ENCODE assay signal across 17 cellular contexts in genomic region chr21:31363720-31364119, GRCh38. TPM values are rescaled to one million over a fixed set of nuclear protein-coding genes. Genes with fewer than 3 reads are reported as not detected.
DNase-seq lines count a peak whose midpoint lies in the region; ATAC-seq and TF ChIP-seq lines count a peak whose summit lies in the region.
"Had no signal": no experiment of that assay in that cellular context is flagged by ENCODE, and none has a peak within 500 bp of the region (broad histone marks: within the 10 kb centered on the region; RNA-seq: fewer than 3 reads in every experiment).

No MANE protein-coding gene starts in this region.

- WGBS in thyroid gland, 2 donors = 64 to 67% methylated on average over 1 of the region's 1 CpG

- H3K36me3 Mint-ChIP-seq in activated T-helper 17 cell treated with anti-CD3 and anti-CD28 coated beads, Interleukin-2, amount 50 U/mL, for 72 hours (ENCODE audit: low read depth) = no peaks in the 10 kb centered on the region
- peaks cover 0 to 2% (median 0%) of the 10 kb centered on the region in 3 donors for H3K36me3 Mint-ChIP-seq in naive thymus-derived CD8-positive, alpha-beta T cell

- H3K4me1 Mint-ChIP-seq in activated T-helper 17 cell treated with anti-CD3 and anti-CD28 coated beads, Interleukin-2, amount 50 U/mL, for 72 hours = peaks cover 17% of the 10 kb centered on the region
- peaks cover 19 to 39% (median 32%) of the 10 kb centered on the region in 4 donors for H3K4me1 Mint-ChIP-seq in naive thymus-derived CD8-positive, alpha-beta T cell

- no peaks in the 10 kb centered on the region for H3K27me3 Mint-ChIP-seq in activated T-helper 17 cell treated with anti-CD3 and anti-CD28 coated beads, Interleukin-2, amount 50 U/mL, for 72 hours
- H3K27me3 Mint-ChIP-seq in naive thymus-derived CD8-positive, alpha-beta T cell = no peaks in the 10 kb centered on the region
- H3K27me3 Mint-ChIP-seq: brain had no signal

- no peaks in the 10 kb centered on the region for H3K36me3 ChIP-seq in thyroid gland
- H3K36me3 ChIP-seq: left lung had no signal

- H3K27ac ChIP-seq in thyroid gland = no peak overlapping the region
- H3K27ac ChIP-seq: left lung had no signal

- H3K27me3 ChIP-seq in thyroid gland = no peaks in the 10 kb centered on the region
- H3K27me3 ChIP-seq: left lung had no signal

- peaks cover 4% of the 10 kb centered on the region for H3K9me3 Mint-ChIP-seq in activated T-helper 17 cell treated with anti-CD3 and anti-CD28 coated beads, Interleukin-2, amount 50 U/mL, for 72 hours
- H3K9me3 Mint-ChIP-seq in naive thymus-derived CD8-positive, alpha-beta T cell = peaks cover 0 to 21% (median 6%) of the 10 kb centered on the region in 9 donors

- DNase-seq in NCI-H2171 treated with DMSO at 0.1 percent for 48 hours (lab: John Stamatoyannopoulos, UW) (peak; percentile 4), NCI-H2171 (lab: John Stamatoyannopoulos, UW) (no peak), thyroid gland (no peak), NCI-H1105 treated with DMSO at 0.1 percent for 48 hours (lab: John Stamatoyannopoulos, UW) (no peak), NCI-H1105 (lab: John Stamatoyannopoulos, UW) (no peak)
- DNase-seq in Jurkat, Clone E6-1 (ENCODE audit: low read depth, low spot score) = peak; percentile 91
- DNase-seq in naive thymus-derived CD8-positive, alpha-beta T cell = peak in 3 of 10 donors; percentile 31 to 50 (median 48)
- DNase-seq: 8988T, HFFc6, hypothalamus, Karpas-422, left lung, NCI-H1694, NCI-H510A treated with DMSO at 0.1 percent for 48 hours, OCI-M1 had no signal

- intact Hi-C loops in thyroid gland (cut with DNase I) = no loop called here

- peaks cover 0 to 8% of the 10 kb centered on the region in 2 donors for H3K4me1 ChIP-seq in thyroid gland
- H3K4me1 ChIP-seq: left lung had no signal

- no peak for TF ChIP-seq POLR2A in thyroid gland (IDR thresholded peaks at IDR 0.05)

- ATAC-seq in activated T-helper 17 cell treated with anti-CD3 and anti-CD28 coated beads, Interleukin-2, amount 50 U/mL, for 72 hours (replicated peaks) = no peak
- ATAC-seq in naive thymus-derived CD8-positive, alpha-beta T cell = peak; percentile 42 to 59
- ATAC-seq: left lung had no signal

- H3K4me3 Mint-ChIP-seq in activated T-helper 17 cell treated with anti-CD3 and anti-CD28 coated beads, Interleukin-2, amount 50 U/mL, for 72 hours = peak overlapping the region; percentile 47
- H3K4me3 Mint-ChIP-seq in naive thymus-derived CD8-positive, alpha-beta T cell = peak overlapping the region; percentile 23 to 79 (median 68)
- H3K4me3 Mint-ChIP-seq: brain, HFFc6 had no signal

- no peaks in the 10 kb centered on the region for H3K9me3 ChIP-seq in thyroid gland

- POLR2A ChIA-PET in naive thymus-derived CD8-positive, alpha-beta T cell (lab: Charles Lee) = interaction anchor here (0.5 to 2.4 kb wide), 5 partner anchors 10 to 146 kb away, joined by 3 to 9 read pairs (median 3); no protein-coding TSS in a partner anchor

- H3K4me3 ChIP-seq in Jurkat, Clone E6-1 (ENCODE audit: low read length) = no peak overlapping the region
- H3K4me3 ChIP-seq in thyroid gland (replicated peaks in 1 of 3) = no peak overlapping the region
- H3K4me3 ChIP-seq: left lung had no signal

- TF ChIP-seq CTCF in thyroid gland (IDR thresholded peaks at IDR 0.05) = no peak

- peak overlapping the region; percentile 25 for H3K27ac Mint-ChIP-seq in activated T-helper 17 cell treated with anti-CD3 and anti-CD28 coated beads, Interleukin-2, amount 50 U/mL, for 72 hours
- H3K27ac Mint-ChIP-seq in naive thymus-derived CD8-positive, alpha-beta T cell = peak overlapping the region in 6 of 10 donors; percentile 11 to 51 (median 30)
- H3K27ac Mint-ChIP-seq: brain, HFFc6 had no signal

RNA-seq across cellular contexts. Expression of gene TIAM1, which starts 19.7 kb away (rescaled TPM):
- polyA plus RNA-seq in Jurkat, Clone E6-1 (2012; ENCODE audit: insufficient read depth, insufficient read length) = 8.3 TPM
- 10 to 100 TPM; 23.4 to 63.4 TPM for total RNA-seq in activated T-helper 17 cell treated with anti-CD3 and anti-CD28 coated beads, Interleukin-2, amount 50 U/mL, for 72 hours
- 1 to 10 TPM; 9.4 to 9.8 TPM for total RNA-seq in naive thymus-derived CD8-positive, alpha-beta T cell
- 1 to 10 TPM; 2.7 to 4.0 (median 3.4) TPM for polyA plus RNA-seq in naive thymus-derived CD8-positive, alpha-beta T cell
- total RNA-seq in thyroid gland = 1 to 10 TPM; 2.2 to 6.7 (median 2.4) TPM

Comparison
In these comparisons a context has a peak if more than half of its experiments do, and no peak if none do; other contexts are left out.
1. DNase-seq: peak in NCI-H2171 treated with DMSO at 0.1 percent for 48 hours (single experiment) and Jurkat, Clone E6-1 (single experiment); none in NCI-H2171 (single experiment), thyroid gland (0 of 2), NCI-H1105 treated with DMSO at 0.1 percent for 48 hours (single experiment) and NCI-H1105 (single experiment).